In the genomic region with DNA sequence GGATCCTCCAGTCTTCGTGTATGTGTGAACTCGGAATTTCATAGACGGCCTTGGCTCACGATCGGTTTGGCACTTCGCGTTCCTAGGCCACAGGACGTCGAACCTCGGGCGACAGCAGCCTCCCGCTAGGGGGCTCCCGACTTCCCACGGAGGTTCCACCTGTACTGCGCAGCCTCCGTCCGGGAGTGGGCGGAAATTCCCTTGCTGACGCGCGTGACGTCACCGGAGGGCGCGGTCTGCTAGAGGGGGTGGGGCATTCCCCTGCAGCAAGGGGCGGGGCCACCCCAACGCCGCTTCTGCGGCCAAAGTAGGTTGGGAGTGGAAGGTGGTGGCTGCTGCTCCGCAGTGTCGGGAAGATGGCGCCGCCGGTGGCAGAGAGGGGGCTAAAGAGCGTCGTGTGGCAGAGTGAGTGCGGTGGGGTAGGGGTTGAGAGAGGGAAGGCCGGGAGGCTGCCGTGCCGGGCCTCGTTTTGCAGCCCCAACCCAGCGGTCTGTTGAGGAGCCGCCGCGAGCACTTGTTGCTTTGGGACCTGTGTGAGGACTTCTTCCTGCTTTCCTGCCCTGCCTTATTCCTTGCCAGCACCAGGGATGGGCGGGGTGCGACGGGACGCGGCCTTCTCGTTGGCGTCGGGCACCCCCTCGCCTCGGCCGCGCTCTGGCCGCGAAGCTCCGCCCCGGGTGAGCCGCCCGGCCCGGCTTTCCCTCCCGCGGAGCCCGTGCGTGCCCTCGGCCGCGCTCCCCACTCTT, we compare ENCODE assay signal across 1 cellular context.
A peak's percentile ranks its signal among the peaks of the same experiment; 100 is the strongest.
TF ChIP-seq lines count a peak whose summit lies in the region.

A gene with protein sequence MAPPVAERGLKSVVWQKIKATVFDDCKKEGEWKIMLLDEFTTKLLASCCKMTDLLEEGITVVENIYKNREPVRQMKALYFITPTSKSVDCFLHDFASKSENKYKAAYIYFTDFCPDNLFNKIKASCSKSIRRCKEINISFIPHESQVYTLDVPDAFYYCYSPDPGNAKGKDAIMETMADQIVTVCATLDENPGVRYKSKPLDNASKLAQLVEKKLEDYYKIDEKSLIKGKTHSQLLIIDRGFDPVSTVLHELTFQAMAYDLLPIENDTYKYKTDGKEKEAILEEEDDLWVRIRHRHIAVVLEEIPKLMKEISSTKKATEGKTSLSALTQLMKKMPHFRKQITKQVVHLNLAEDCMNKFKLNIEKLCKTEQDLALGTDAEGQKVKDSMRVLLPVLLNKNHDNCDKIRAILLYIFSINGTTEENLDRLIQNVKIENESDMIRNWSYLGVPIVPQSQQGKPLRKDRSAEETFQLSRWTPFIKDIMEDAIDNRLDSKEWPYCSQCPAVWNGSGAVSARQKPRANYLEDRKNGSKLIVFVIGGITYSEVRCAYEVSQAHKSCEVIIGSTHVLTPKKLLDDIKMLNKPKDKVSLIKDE (plus strand): TSS at position 293 of the 746 bp plus-strand sequence. CDS start 64 bp downstream, at position 357.

TF ChIP-seq in HepG2, 621 proteins besides CTCF, POLR2A, EP300 and RAD21 (continued from another document and continues in another):
- TF ChIP-seq HBP1 (CRISPR knock-in tag; IDR thresholded peaks at IDR 0.05; ENCODE audit: low read depth) (no peak), TCF7 (IDR thresholded peaks at IDR 0.05; ENCODE audit: low read depth) (no peak), IRX3 (CRISPR knock-in tag; IDR thresholded peaks at IDR 0.05; ENCODE audit: borderline replicate concordance, low read depth) (0 out of 2 replicates have a peak, but pooled peaks have one; percentile 12), ZNF234 (CRISPR knock-in tag; conservative IDR thresholded peaks at IDR 0.05) (no peak), ZSCAN31 (CRISPR knock-in tag; IDR thresholded peaks at IDR 0.05; ENCODE audit: low read depth) (0 out of 2 replicates have a peak, but pooled peaks have one; percentile 66), MTA3 (CRISPR knock-in tag; IDR thresholded peaks at IDR 0.05) (no peak), SPEN (CRISPR knock-in tag; IDR thresholded peaks at IDR 0.05; ENCODE audit: low read depth) (peak; percentile 92), NBN (conservative IDR thresholded peaks at IDR 0.05) (no peak), ZNF572 (CRISPR knock-in tag; IDR thresholded peaks at IDR 0.05) (peak; percentile 83; the same call in 1 of the 2 replicates), SP4 (CRISPR knock-in tag; IDR thresholded peaks at IDR 0.05) (peak; percentile 84), HOXA9 (CRISPR knock-in tag; IDR thresholded peaks at IDR 0.05; ENCODE audit: borderline replicate concordance) (no peak), AGO2 (optimal IDR thresholded peaks at IDR 0.05; ENCODE audit: low read depth, low read length) (peak; percentile 71), KDM5A (IDR thresholded peaks at IDR 0.05; ENCODE audit: borderline replicate concordance, low read length) (no peak), PRMT3 (CRISPR knock-in tag; IDR thresholded peaks at IDR 0.05; ENCODE audit: borderline replicate concordance, low read depth) (no peak), SMAD9 (CRISPR knock-in tag; IDR thresholded peaks at IDR 0.05) (0 out of 2 replicates have a peak, but pooled peaks have one; percentile 53), ZNF720 (CRISPR knock-in tag; IDR thresholded peaks at IDR 0.05) (no peak), DNMT1 (CRISPR knock-in tag; IDR thresholded peaks at IDR 0.05) (no peak), ZNF670 (CRISPR knock-in tag; IDR thresholded peaks at IDR 0.05; ENCODE audit: borderline replicate concordance) (no peak; the same call in 1 of the 2 replicates), TBX3 (IDR thresholded peaks at IDR 0.05; ENCODE audit: borderline replicate concordance) (no peak; the same call in 1 of the 2 replicates), RXRA (CRISPR knock-in tag; IDR thresholded peaks at IDR 0.05) (peak; percentile 56), ZNF558 (CRISPR knock-in tag; IDR thresholded peaks at IDR 0.05; ENCODE audit: borderline replicate concordance) (no peak; the same call in 1 of the 2 replicates), BCLAF1 (IDR thresholded peaks at IDR 0.05) (no peak), SMAD1 (CRISPR knock-in tag; IDR thresholded peaks at IDR 0.05; ENCODE audit: borderline replicate concordance, low read depth) (no peak), KMT2B (CRISPR knock-in tag; IDR thresholded peaks at IDR 0.05) (peak; percentile 67; the same call in 1 of the 2 replicates), MED1 (CRISPR knock-in tag; IDR thresholded peaks at IDR 0.05) (peak; percentile 73; the same call in 1 of the 2 replicates), SRY (CRISPR knock-in tag; IDR thresholded peaks at IDR 0.05) (no peak), ZNF414 (CRISPR knock-in tag; IDR thresholded peaks at IDR 0.05) (peak; percentile 51; the same call in 1 of the 2 replicates), MED13 (CRISPR knock-in tag; IDR thresholded peaks at IDR 0.05) (no peak)
- TF ChIP-seq, protein P1, sequence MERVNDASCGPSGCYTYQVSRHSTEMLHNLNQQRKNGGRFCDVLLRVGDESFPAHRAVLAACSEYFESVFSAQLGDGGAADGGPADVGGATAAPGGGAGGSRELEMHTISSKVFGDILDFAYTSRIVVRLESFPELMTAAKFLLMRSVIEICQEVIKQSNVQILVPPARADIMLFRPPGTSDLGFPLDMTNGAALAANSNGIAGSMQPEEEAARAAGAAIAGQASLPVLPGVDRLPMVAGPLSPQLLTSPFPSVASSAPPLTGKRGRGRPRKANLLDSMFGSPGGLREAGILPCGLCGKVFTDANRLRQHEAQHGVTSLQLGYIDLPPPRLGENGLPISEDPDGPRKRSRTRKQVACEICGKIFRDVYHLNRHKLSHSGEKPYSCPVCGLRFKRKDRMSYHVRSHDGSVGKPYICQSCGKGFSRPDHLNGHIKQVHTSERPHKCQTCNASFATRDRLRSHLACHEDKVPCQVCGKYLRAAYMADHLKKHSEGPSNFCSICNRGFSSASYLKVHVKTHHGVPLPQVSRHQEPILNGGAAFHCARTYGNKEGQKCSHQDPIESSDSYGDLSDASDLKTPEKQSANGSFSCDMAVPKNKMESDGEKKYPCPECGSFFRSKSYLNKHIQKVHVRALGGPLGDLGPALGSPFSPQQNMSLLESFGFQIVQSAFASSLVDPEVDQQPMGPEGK (CRISPR knock-in tag; IDR thresholded peaks at IDR 0.05): peak; percentile 45; the same call in 1 of the 2 replicates
- TF ChIP-seq, protein P2, sequence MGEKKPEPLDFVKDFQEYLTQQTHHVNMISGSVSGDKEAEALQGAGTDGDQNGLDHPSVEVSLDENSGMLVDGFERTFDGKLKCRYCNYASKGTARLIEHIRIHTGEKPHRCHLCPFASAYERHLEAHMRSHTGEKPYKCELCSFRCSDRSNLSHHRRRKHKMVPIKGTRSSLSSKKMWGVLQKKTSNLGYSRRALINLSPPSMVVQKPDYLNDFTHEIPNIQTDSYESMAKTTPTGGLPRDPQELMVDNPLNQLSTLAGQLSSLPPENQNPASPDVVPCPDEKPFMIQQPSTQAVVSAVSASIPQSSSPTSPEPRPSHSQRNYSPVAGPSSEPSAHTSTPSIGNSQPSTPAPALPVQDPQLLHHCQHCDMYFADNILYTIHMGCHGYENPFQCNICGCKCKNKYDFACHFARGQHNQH (CRISPR knock-in tag; IDR thresholded peaks at IDR 0.05): no peak
- TF ChIP-seq, protein P3, sequence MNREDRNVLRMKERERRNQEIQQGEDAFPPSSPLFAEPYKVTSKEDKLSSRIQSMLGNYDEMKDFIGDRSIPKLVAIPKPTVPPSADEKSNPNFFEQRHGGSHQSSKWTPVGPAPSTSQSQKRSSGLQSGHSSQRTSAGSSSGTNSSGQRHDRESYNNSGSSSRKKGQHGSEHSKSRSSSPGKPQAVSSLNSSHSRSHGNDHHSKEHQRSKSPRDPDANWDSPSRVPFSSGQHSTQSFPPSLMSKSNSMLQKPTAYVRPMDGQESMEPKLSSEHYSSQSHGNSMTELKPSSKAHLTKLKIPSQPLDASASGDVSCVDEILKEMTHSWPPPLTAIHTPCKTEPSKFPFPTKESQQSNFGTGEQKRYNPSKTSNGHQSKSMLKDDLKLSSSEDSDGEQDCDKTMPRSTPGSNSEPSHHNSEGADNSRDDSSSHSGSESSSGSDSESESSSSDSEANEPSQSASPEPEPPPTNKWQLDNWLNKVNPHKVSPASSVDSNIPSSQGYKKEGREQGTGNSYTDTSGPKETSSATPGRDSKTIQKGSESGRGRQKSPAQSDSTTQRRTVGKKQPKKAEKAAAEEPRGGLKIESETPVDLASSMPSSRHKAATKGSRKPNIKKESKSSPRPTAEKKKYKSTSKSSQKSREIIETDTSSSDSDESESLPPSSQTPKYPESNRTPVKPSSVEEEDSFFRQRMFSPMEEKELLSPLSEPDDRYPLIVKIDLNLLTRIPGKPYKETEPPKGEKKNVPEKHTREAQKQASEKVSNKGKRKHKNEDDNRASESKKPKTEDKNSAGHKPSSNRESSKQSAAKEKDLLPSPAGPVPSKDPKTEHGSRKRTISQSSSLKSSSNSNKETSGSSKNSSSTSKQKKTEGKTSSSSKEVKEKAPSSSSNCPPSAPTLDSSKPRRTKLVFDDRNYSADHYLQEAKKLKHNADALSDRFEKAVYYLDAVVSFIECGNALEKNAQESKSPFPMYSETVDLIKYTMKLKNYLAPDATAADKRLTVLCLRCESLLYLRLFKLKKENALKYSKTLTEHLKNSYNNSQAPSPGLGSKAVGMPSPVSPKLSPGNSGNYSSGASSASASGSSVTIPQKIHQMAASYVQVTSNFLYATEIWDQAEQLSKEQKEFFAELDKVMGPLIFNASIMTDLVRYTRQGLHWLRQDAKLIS (CRISPR knock-in tag; IDR thresholded peaks at IDR 0.05): no peak; the same call in 1 of the 2 replicates
- TF ChIP-seq, protein P4, sequence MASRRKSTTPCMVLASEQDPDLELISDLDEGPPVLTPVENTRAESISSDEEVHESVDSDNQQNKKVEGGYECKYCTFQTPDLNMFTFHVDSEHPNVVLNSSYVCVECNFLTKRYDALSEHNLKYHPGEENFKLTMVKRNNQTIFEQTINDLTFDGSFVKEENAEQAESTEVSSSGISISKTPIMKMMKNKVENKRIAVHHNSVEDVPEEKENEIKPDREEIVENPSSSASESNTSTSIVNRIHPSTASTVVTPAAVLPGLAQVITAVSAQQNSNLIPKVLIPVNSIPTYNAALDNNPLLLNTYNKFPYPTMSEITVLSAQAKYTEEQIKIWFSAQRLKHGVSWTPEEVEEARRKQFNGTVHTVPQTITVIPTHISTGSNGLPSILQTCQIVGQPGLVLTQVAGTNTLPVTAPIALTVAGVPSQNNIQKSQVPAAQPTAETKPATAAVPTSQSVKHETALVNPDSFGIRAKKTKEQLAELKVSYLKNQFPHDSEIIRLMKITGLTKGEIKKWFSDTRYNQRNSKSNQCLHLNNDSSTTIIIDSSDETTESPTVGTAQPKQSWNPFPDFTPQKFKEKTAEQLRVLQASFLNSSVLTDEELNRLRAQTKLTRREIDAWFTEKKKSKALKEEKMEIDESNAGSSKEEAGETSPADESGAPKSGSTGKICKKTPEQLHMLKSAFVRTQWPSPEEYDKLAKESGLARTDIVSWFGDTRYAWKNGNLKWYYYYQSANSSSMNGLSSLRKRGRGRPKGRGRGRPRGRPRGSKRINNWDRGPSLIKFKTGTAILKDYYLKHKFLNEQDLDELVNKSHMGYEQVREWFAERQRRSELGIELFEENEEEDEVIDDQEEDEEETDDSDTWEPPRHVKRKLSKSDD (CRISPR knock-in tag; IDR thresholded peaks at IDR 0.05; ENCODE audit: low read depth): peak; percentile 44; the same call in 1 of the 2 replicates
- TF ChIP-seq, protein P5, sequence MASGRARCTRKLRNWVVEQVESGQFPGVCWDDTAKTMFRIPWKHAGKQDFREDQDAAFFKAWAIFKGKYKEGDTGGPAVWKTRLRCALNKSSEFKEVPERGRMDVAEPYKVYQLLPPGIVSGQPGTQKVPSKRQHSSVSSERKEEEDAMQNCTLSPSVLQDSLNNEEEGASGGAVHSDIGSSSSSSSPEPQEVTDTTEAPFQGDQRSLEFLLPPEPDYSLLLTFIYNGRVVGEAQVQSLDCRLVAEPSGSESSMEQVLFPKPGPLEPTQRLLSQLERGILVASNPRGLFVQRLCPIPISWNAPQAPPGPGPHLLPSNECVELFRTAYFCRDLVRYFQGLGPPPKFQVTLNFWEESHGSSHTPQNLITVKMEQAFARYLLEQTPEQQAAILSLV (CRISPR knock-in tag; IDR thresholded peaks at IDR 0.05; ENCODE audit: borderline replicate concordance): peak; percentile 13; the same call in 1 of the 2 replicates
- TF ChIP-seq, protein P6, sequence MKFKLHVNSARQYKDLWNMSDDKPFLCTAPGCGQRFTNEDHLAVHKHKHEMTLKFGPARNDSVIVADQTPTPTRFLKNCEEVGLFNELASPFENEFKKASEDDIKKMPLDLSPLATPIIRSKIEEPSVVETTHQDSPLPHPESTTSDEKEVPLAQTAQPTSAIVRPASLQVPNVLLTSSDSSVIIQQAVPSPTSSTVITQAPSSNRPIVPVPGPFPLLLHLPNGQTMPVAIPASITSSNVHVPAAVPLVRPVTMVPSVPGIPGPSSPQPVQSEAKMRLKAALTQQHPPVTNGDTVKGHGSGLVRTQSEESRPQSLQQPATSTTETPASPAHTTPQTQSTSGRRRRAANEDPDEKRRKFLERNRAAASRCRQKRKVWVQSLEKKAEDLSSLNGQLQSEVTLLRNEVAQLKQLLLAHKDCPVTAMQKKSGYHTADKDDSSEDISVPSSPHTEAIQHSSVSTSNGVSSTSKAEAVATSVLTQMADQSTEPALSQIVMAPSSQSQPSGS (CRISPR knock-in tag; IDR thresholded peaks at IDR 0.05): peak; percentile 73; the same call in 1 of the 2 replicates
